ENCODE assay signal across 9 cellular contexts in genomic region chr17:73278465-73279453, GRCh38. TPM values are rescaled to one million over a fixed set of nuclear protein-coding genes. Genes with fewer than 3 reads are reported as not detected.
DNase-seq lines count a peak whose midpoint lies in the region; ATAC-seq and TF ChIP-seq lines count a peak whose summit lies in the region.
"Had no signal": no experiment of that assay in that cellular context is flagged by ENCODE, and none has a peak within 500 bp of the region (broad histone marks: within the 10 kb centered on the region; RNA-seq: fewer than 3 reads in every experiment).

No MANE protein-coding gene starts in this region.

- H3K9ac ChIP-seq in HCT116 (ENCODE audit: low read length) (no peak overlapping the region), NT2/D1 (ENCODE audit: insufficient read length, low read depth) (peak overlapping the region; percentile 50), skeletal muscle tissue (ENCODE audit: low read depth in 1 of 3, low read length in 3 of 3) (peak overlapping the region in 2 of 3 donors; percentile 33 to 54)

- H3K27me3 ChIP-seq in HCT116 (ENCODE audit: insufficient read depth, low read length), result no peaks in the 10 kb centered on the region
- no peaks in the 10 kb centered on the region for H3K27me3 ChIP-seq in NT2/D1 (ENCODE audit: insufficient read depth, insufficient read length)
- no peaks in the 10 kb centered on the region for H3K27me3 ChIP-seq in gastroesophageal sphincter
- H3K27me3 ChIP-seq in skeletal muscle tissue (ENCODE audit: control insufficient read depth in 3 of 3, insufficient read depth in 3 of 3, low read length in 3 of 3), result peaks cover 0 to 6% (median 0%) of the 10 kb centered on the region in 3 donors

- peaks cover 14 to 15% of the 10 kb centered on the region in 2 donors for H3K27me3 Mint-ChIP-seq in effector memory CD8-positive, alpha-beta T cell

- H3K4me3 ChIP-seq in HCT116 (replicated peaks in 1 of 2; ENCODE audit: low read depth in 1 of 2, low read length in 2 of 2) (no peak overlapping the region), NT2/D1 (ENCODE audit: insufficient read length, low read depth) (no peak overlapping the region), gastroesophageal sphincter (peak overlapping the region in 1 of 2 donors; percentile 18), skeletal muscle tissue (ENCODE audit: low read length in 3 of 3) (peak overlapping the region in 1 of 3 donors; percentile 14)

- ATAC-seq in HCT116 (peak; percentile 47), gastroesophageal sphincter (peak; percentile 76), HG03378 (IDR thresholded peaks at IDR 0.05; ENCODE audit: unreplicated experiment) (no peak), HG03097 (IDR thresholded peaks at IDR 0.05; ENCODE audit: low FRiP score, unreplicated experiment) (no peak), GM21528 (IDR thresholded peaks at IDR 0.05; ENCODE audit: low FRiP score, unreplicated experiment) (no peak)
- no peak for ATAC-seq in effector memory CD8-positive, alpha-beta T cell (replicated peaks)

- H3K4me1 ChIP-seq in HCT116 (ENCODE audit: control insufficient read depth in 1 of 2, insufficient read depth in 2 of 2, low read length in 2 of 2) (peaks cover 12 to 15% of the 10 kb centered on the region in 2 experiments; a peak in 3 of 4 replicates), NT2/D1 (ENCODE audit: insufficient read depth, insufficient read length) (peaks cover 4% of the 10 kb centered on the region), gastroesophageal sphincter (peaks cover 5 to 50% (median 16%) of the 10 kb centered on the region in 3 donors), skeletal muscle tissue (ENCODE audit: control insufficient read depth in 3 of 3, insufficient read depth in 3 of 3, low read length in 3 of 3) (peaks cover 8 to 20% (median 9%) of the 10 kb centered on the region in 3 donors)

- TF ChIP-seq POLR2A in HCT116 (IDR thresholded peaks at IDR 0.05; ENCODE audit: borderline replicate concordance, extremely low read depth, insufficient read depth, insufficient read length) (no peak), gastroesophageal sphincter (IDR thresholded peaks at IDR 0.05) (no peak)

- no peaks in the 10 kb centered on the region for H3K4me1 Mint-ChIP-seq in effector memory CD8-positive, alpha-beta T cell (ENCODE audit: low read depth in 2 of 2)

- POLR2A ChIA-PET in HCT116 (lab: Charles Lee), result interaction anchor here (1.0 kb wide), 1 partner anchor 13 kb away, joined by 4 read pairs; no protein-coding TSS in a partner anchor

- no peak for TF ChIP-seq EP300 in gastroesophageal sphincter (IDR thresholded peaks at IDR 0.05)

- peak overlapping the region in 1 of 2 donors; percentile 32 for H3K27ac Mint-ChIP-seq in effector memory CD8-positive, alpha-beta T cell

- CTCF ChIA-PET in HCT116 (lab: Charles Lee), result interaction anchor here (1.3 kb wide), 1 partner anchor 32 kb away, joined by 4 read pairs; no protein-coding TSS in a partner anchor

- H3K36me3 Mint-ChIP-seq in effector memory CD8-positive, alpha-beta T cell (ENCODE audit: insufficient read depth), result no peaks in the 10 kb centered on the region

- H3K27ac ChIP-seq in HCT116 (ENCODE audit: low read depth, low read length), result no peak overlapping the region
- peak overlapping the region; percentile 2 to 86 (median 77) for H3K27ac ChIP-seq in gastroesophageal sphincter
- peak overlapping the region; percentile 13 for H3K27ac ChIP-seq in skeletal muscle tissue (ENCODE audit: low read depth, low read length)

- no peak for TF ChIP-seq RAD21 in HCT116 (IDR thresholded peaks at IDR 0.05; ENCODE audit: low read depth)

- RAD21 ChIA-PET in HCT116 (lab: Charles Lee; ENCODE audit: low non-redundant PET in 1 of 2, low total read pairs in 2 of 2, uncharacterized antibody in 2 of 2, unreplicated experiment in 2 of 2), result interaction anchor here in 1 of 2 experiments (0.5 kb wide), 1 partner anchor 142 kb away, joined by 3 read pairs; no protein-coding TSS in a partner anchor

- no peaks in the 10 kb centered on the region for H3K9me3 Mint-ChIP-seq in effector memory CD8-positive, alpha-beta T cell

- H3K79me2 ChIP-seq in HCT116 (ENCODE audit: insufficient read depth, low read length), result no peaks in the 10 kb centered on the region

- no peaks in the 10 kb centered on the region for H4K20me1 ChIP-seq in HCT116 (ENCODE audit: insufficient read depth)

- BruUV-seq in HCT116 (replicated peaks; lab: Mats Ljungman, UMichigan), result no TSS peak

- no peaks in the 10 kb centered on the region for H3K9me2 ChIP-seq in HCT116 (ENCODE audit: insufficient read depth)

- intact Hi-C loops in HCT116 (cut with micrococcal nuclease), result no loop called here

- WGBS in gastroesophageal sphincter (ENCODE audit: low coverage in 1 of 2), 2 donors, result 29 to 31% methylated on average over 10 to 11 of the region's 14 CpGs

- H3K4me2 ChIP-seq in HCT116 (ENCODE audit: low read length), result peak overlapping the region; percentile 18; the same call in 1 of the 2 replicates

- no peak overlapping the region for H3K4me3 Mint-ChIP-seq in effector memory CD8-positive, alpha-beta T cell

- TF ChIP-seq CTCF in HCT116 (IDR thresholded peaks at IDR 0.05 in 2 of 3, conservative IDR thresholded peaks at IDR 0.05 in 1 of 3; ENCODE audit: borderline replicate concordance in 1 of 3, insufficient read depth in 1 of 3, low read depth in 2 of 3, low read length in 2 of 3) (no peak), gastroesophageal sphincter (IDR thresholded peaks at IDR 0.05) (no peak)

- H3K9me3 ChIP-seq in HCT116 (ENCODE audit: control insufficient read depth in 1 of 2, insufficient read depth in 1 of 2, low read depth in 1 of 2, low read length in 2 of 2) (no peaks in the 10 kb centered on the region), NT2/D1 (ENCODE audit: insufficient read depth, low read length) (no peaks in the 10 kb centered on the region), gastroesophageal sphincter (no peaks in the 10 kb centered on the region), skeletal muscle tissue (ENCODE audit: control insufficient read depth in 3 of 3, low read length in 3 of 3) (no peaks in the 10 kb centered on the region)

- DNase-seq in HCT116 (ENCODE audit: low read depth, low spot score) (no peak), NT2/D1 (ENCODE audit: low read depth, low spot score) (no peak)
- DNase-seq in effector memory CD8-positive, alpha-beta T cell, result no peak
- DNase-seq: amniotic stem cell had no signal

- no peak overlapping the region for H2AFZ ChIP-seq in HCT116 (ENCODE audit: low read depth, low read length, poor library complexity, severe bottlenecking)

- peaks cover 0 to 3% of the 10 kb centered on the region in 2 experiments; a peak in 2 of 4 replicates for H3K36me3 ChIP-seq in HCT116 (ENCODE audit: control insufficient read depth in 1 of 2, insufficient read depth in 2 of 2, low read length in 2 of 2)
- H3K36me3 ChIP-seq in NT2/D1 (ENCODE audit: insufficient read depth, insufficient read length, low read length), result peaks cover 18% of the 10 kb centered on the region
- peaks cover 0 to 17% of the 10 kb centered on the region in 2 donors for H3K36me3 ChIP-seq in gastroesophageal sphincter
- H3K36me3 ChIP-seq in skeletal muscle tissue (ENCODE audit: control insufficient read depth in 3 of 3, insufficient read depth in 3 of 3, low read length in 3 of 3), result no peaks in the 10 kb centered on the region

TF ChIP-seq in HCT116, 20 proteins besides CTCF, POLR2A, EP300 and RAD21 (continues in another document):
- TF ChIP-seq, protein P1, sequence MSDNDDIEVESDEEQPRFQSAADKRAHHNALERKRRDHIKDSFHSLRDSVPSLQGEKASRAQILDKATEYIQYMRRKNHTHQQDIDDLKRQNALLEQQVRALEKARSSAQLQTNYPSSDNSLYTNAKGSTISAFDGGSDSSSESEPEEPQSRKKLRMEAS (IDR thresholded peaks at IDR 0.05), result no peak
- TF ChIP-seq ATF3 (IDR thresholded peaks at IDR 0.05), result no peak
- no peak for TF ChIP-seq TCF7L2 (IDR thresholded peaks at IDR 0.05; ENCODE audit: borderline replicate concordance, extremely low read depth, insufficient read depth, insufficient read length)
- TF ChIP-seq, protein P2, sequence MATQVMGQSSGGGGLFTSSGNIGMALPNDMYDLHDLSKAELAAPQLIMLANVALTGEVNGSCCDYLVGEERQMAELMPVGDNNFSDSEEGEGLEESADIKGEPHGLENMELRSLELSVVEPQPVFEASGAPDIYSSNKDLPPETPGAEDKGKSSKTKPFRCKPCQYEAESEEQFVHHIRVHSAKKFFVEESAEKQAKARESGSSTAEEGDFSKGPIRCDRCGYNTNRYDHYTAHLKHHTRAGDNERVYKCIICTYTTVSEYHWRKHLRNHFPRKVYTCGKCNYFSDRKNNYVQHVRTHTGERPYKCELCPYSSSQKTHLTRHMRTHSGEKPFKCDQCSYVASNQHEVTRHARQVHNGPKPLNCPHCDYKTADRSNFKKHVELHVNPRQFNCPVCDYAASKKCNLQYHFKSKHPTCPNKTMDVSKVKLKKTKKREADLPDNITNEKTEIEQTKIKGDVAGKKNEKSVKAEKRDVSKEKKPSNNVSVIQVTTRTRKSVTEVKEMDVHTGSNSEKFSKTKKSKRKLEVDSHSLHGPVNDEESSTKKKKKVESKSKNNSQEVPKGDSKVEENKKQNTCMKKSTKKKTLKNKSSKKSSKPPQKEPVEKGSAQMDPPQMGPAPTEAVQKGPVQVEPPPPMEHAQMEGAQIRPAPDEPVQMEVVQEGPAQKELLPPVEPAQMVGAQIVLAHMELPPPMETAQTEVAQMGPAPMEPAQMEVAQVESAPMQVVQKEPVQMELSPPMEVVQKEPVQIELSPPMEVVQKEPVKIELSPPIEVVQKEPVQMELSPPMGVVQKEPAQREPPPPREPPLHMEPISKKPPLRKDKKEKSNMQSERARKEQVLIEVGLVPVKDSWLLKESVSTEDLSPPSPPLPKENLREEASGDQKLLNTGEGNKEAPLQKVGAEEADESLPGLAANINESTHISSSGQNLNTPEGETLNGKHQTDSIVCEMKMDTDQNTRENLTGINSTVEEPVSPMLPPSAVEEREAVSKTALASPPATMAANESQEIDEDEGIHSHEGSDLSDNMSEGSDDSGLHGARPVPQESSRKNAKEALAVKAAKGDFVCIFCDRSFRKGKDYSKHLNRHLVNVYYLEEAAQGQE (IDR thresholded peaks at IDR 0.05; ENCODE audit: low read depth), result no peak

RNA-seq across cellular contexts. Expression of gene CPSF4L, which starts 17.1 kb away (rescaled TPM):
- total RNA-seq in HCT116 (2021; ENCODE audit: unreplicated experiment) (not detected), gastroesophageal sphincter (not detected), skeletal muscle tissue (not detected)
- polyA plus RNA-seq in HCT116 (2012), result 0.16 and 0.61 TPM in 2 replicates

RNA-seq across cellular contexts. Expression of gene CDC42EP4, which starts 33.0 kb away (rescaled TPM):
- total RNA-seq in HCT116 (2021; ENCODE audit: unreplicated experiment), result 54.9 TPM
- polyA plus RNA-seq in HCT116 (2012), result 43.4 and 51.6 TPM in 2 replicates
- 100 to 1,000 TPM in 1 of 4 donors, 10 to 100 TPM in 3; 69.4 to 106 (median 73.0) TPM for total RNA-seq in gastroesophageal sphincter
- 18.8 TPM for total RNA-seq in skeletal muscle tissue

Comparison
In these comparisons a context has a peak if more than half of its experiments do, and no peak if none do; other contexts are left out.
1. ATAC-seq: peak in HCT116 (single experiment) and gastroesophageal sphincter (single experiment); none in HG03378 (single experiment), effector memory CD8-positive, alpha-beta T cell (single experiment), HG03097 (single experiment) and GM21528 (single experiment).